8 cellular contexts compared by ENCODE assay signal in the genomic region with DNA sequence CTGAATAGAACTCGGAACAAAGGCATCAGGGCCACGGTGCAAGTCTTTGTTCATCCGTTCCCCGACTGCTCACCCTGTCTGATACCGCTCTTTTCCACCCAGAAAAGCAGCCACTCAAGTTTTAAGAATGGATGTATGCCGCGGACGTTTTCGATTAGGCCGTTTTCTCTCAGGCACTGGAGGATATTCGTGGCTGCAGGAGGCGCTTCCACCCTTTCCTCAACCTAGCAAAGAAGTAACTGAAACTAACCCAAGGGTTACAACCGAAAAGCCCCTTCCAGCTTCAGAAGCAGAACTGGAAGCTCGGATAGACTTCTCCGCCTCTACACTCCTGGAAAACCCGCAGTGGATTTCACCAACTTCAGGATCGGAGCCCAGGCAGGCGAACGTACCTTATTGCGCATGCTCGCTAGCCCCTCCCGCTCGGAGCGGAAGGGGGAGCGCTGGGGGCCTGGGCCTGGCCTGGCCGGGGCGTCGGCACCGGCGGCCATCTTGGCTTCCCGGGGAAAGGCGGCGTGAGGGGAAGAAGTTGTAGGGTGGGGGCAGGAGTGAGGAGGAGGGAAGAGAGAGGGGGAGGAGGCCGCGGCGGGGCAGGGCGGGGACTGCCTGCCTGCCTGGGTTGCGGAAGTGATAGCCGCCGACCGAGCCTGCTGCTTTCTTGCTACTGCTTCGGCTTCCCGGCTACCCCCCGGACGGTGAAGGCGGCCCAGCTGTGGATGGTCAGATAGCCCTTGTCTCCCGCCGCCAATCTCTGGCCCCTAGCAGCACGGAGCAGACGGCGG. TPM values are rescaled to one million over a fixed set of nuclear protein-coding genes. Genes with fewer than 3 reads are reported as not detected.
A peak's percentile ranks its signal among the peaks of the same experiment; 100 is the strongest.
DNase-seq lines count a peak whose midpoint lies in the region; ATAC-seq and TF ChIP-seq lines count a peak whose summit lies in the region.

A gene (plus strand): TSS at position 619 of the 782 bp plus-strand sequence. CDS start 191 bp downstream, outside the sequence.

- peaks cover 67% of the 10 kb centered on the region for H3K4me1 Mint-ChIP-seq in activated T-helper 2 cell treated with anti-CD3 and anti-CD28 coated beads, Interferon-gamma antibody, Interleukin-2, Interleukin-4, amounts not matched to agents 10 μg/mL and 5 μg/mL and 100 μg/mL, durations not matched to agents 14 hours and 24 hours and 36 hours (ENCODE audit: low read depth)
- peaks cover 59 to 84% (median 81%) of the 10 kb centered on the region in 7 donors for H3K4me1 Mint-ChIP-seq in naive thymus-derived CD4-positive, alpha-beta T cell
- peaks cover 43 to 65% of the 10 kb centered on the region in 2 donors for H3K4me1 Mint-ChIP-seq in stimulated activated naive B cell treated with anti-CD40 and anti-IgM and Interleukin-4, amounts not matched to agents 10 μg/mL and 1 μg/mL and 100 μg/mL, for 72 hours

- peak within 1 kb of the TSS; percentile 98 for H3K4me3 Mint-ChIP-seq in activated T-helper 2 cell treated with anti-CD3 and anti-CD28 coated beads, Interferon-gamma antibody, Interleukin-2, Interleukin-4, amounts not matched to agents 10 μg/mL and 5 μg/mL and 100 μg/mL, durations not matched to agents 14 hours and 24 hours and 36 hours (ENCODE audit: low read depth)
- H3K4me3 Mint-ChIP-seq in naive thymus-derived CD4-positive, alpha-beta T cell: peak within 1 kb of the TSS; percentile 88 to 100 (median 98)
- peak within 1 kb of the TSS; percentile 97 to 98 for H3K4me3 Mint-ChIP-seq in stimulated activated naive B cell treated with anti-CD40 and anti-IgM and Interleukin-4, amounts not matched to agents 10 μg/mL and 1 μg/mL and 100 μg/mL, for 72 hours

- no peaks in the 10 kb centered on the region for H3K9me3 ChIP-seq in RWPE2 (ENCODE audit: severe bottlenecking)
- H3K9me3 ChIP-seq in fibroblast of lung (ENCODE audit: control insufficient read depth, insufficient read depth, low read depth, low read length): no peaks in the 10 kb centered on the region
- H3K9me3 ChIP-seq in naive thymus-derived CD4-positive, alpha-beta T cell (ENCODE audit: control insufficient read depth in 2 of 3, low read length in 3 of 3): no peaks in the 10 kb centered on the region

- peak within 1 kb of the TSS; percentile 91 for H3K27ac ChIP-seq in RWPE2 (ENCODE audit: poor library complexity, severe bottlenecking)
- peak within 1 kb of the TSS; percentile 87 for H3K27ac ChIP-seq in fibroblast of lung (ENCODE audit: insufficient read depth, low read length)
- H3K27ac ChIP-seq in naive thymus-derived CD4-positive, alpha-beta T cell (ENCODE audit: low read depth, low read length): peak within 1 kb of the TSS; percentile 98

- peaks cover 42% of the 10 kb centered on the region for H3K4me1 ChIP-seq in RWPE2 (ENCODE audit: insufficient read depth, poor library complexity, severe bottlenecking)
- peaks cover 14% of the 10 kb centered on the region for H3K4me1 ChIP-seq in fibroblast of lung (ENCODE audit: control insufficient read depth, extremely low read depth, insufficient read depth, low read length)
- peaks cover 45 to 68% of the 10 kb centered on the region in 2 donors for H3K4me1 ChIP-seq in naive thymus-derived CD4-positive, alpha-beta T cell (ENCODE audit: control insufficient read depth in 2 of 2, insufficient read depth in 2 of 2, low read length in 2 of 2)

- POLR2A ChIA-PET in naive thymus-derived CD4-positive, alpha-beta T cell (lab: Charles Lee): interaction anchor here (0.7 to 2.0 kb wide), 6 partner anchors 9 to 133 kb away, joined by 3 to 7 read pairs (median 4); a partner anchor contains a TSS

- no peaks in the 10 kb centered on the region for H3K27me3 Mint-ChIP-seq in activated T-helper 2 cell treated with anti-CD3 and anti-CD28 coated beads, Interferon-gamma antibody, Interleukin-2, Interleukin-4, amounts not matched to agents 10 μg/mL and 5 μg/mL and 100 μg/mL, durations not matched to agents 14 hours and 24 hours and 36 hours (ENCODE audit: low read depth)
- no peaks in the 10 kb centered on the region for H3K27me3 Mint-ChIP-seq in naive thymus-derived CD4-positive, alpha-beta T cell
- H3K27me3 Mint-ChIP-seq in stimulated activated naive B cell treated with anti-CD40 and anti-IgM and Interleukin-4, amounts not matched to agents 10 μg/mL and 1 μg/mL and 100 μg/mL, for 72 hours: no peaks in the 10 kb centered on the region

- H3K79me2 ChIP-seq in fibroblast of lung (ENCODE audit: control insufficient read depth, insufficient read depth, low read length): peaks cover 51% of the 10 kb centered on the region

- peak; percentile 99 for DNase-seq in EL
- DNase-seq in H4 (ENCODE audit: low spot score): peak; percentile 96
- DNase-seq in LoVo (ENCODE audit: low spot score): peak; percentile 97
- peak; percentile 95 for DNase-seq in RWPE2 (ENCODE audit: low spot score)
- DNase-seq in activated T-helper 2 cell treated with anti-CD3 and anti-CD28 coated beads, Interferon-gamma antibody, Interleukin-2, Interleukin-4, amounts not matched to agents 10 μg/mL and 5 μg/mL and 100 μg/mL, durations not matched to agents 14 hours and 24 hours and 36 hours (ENCODE audit: low spot score): peak; percentile 98
- DNase-seq in fibroblast of lung (ENCODE audit: low read depth in 2 of 2): peak; percentile 98 to 99
- DNase-seq in naive thymus-derived CD4-positive, alpha-beta T cell: peak; percentile 93 to 99 (median 98)
- DNase-seq in stimulated activated naive B cell treated with anti-CD40 and anti-IgM and Interleukin-4, amounts not matched to agents 10 μg/mL and 1 μg/mL and 100 μg/mL, for 72 hours: peak; percentile 100

- H3K4me3 ChIP-seq in RWPE2 (ENCODE audit: severe bottlenecking): peak within 1 kb of the TSS; percentile 90
- peak within 1 kb of the TSS; percentile 62 to 98 (median 86) for H3K4me3 ChIP-seq in fibroblast of lung (replicated peaks in 1 of 4; ENCODE audit: control extremely low read depth in 1 of 4, insufficient read depth in 1 of 4, low read depth in 3 of 4, low read length in 4 of 4)
- peak within 1 kb of the TSS; percentile 89 for H3K4me3 ChIP-seq in naive thymus-derived CD4-positive, alpha-beta T cell (ENCODE audit: low read length)

- intact Hi-C loops in activated T-helper 2 cell treated with anti-CD3 and anti-CD28 coated beads, Interferon-gamma antibody, Interleukin-2, Interleukin-4, amounts not matched to agents 10 μg/mL and 5 μg/mL and 100 μg/mL, durations not matched to agents 14 hours and 24 hours and 36 hours (cut with micrococcal nuclease): loop anchor here (1.0 to 10.0 kb wide), 6 partner anchors 13 to 285 kb away; a partner anchor contains a TSS
- intact Hi-C loops in naive thymus-derived CD4-positive, alpha-beta T cell (cut with micrococcal nuclease): loop anchor here (1.0 to 10.0 kb wide), 16 partner anchors 13 to 1835 kb away; a partner anchor contains a TSS

- no peak for TF ChIP-seq CTCF in RWPE2 (IDR thresholded peaks at IDR 0.05; ENCODE audit: poor library complexity, severe bottlenecking)
- peak in 1 of 2 donors; percentile 8 for TF ChIP-seq CTCF in fibroblast of lung (conservative IDR thresholded peaks at IDR 0.05 in 1 of 2, IDR thresholded peaks at IDR 0.05 in 1 of 2; ENCODE audit: low read depth in 1 of 2, low read length in 2 of 2)

- H3K9ac ChIP-seq in fibroblast of lung (ENCODE audit: insufficient read depth, low read length): peak within 1 kb of the TSS; percentile 91

- H3K4me2 ChIP-seq in fibroblast of lung (ENCODE audit: extremely low read depth, insufficient read depth, low read length): peak within 1 kb of the TSS; percentile 81

- peaks cover 54% of the 10 kb centered on the region for H3K36me3 Mint-ChIP-seq in activated T-helper 2 cell treated with anti-CD3 and anti-CD28 coated beads, Interferon-gamma antibody, Interleukin-2, Interleukin-4, amounts not matched to agents 10 μg/mL and 5 μg/mL and 100 μg/mL, durations not matched to agents 14 hours and 24 hours and 36 hours (ENCODE audit: low read depth)
- H3K36me3 Mint-ChIP-seq in naive thymus-derived CD4-positive, alpha-beta T cell: peaks cover 0 to 57% (median 16%) of the 10 kb centered on the region in 5 donors
- peaks cover 33 to 65% of the 10 kb centered on the region in 2 donors for H3K36me3 Mint-ChIP-seq in stimulated activated naive B cell treated with anti-CD40 and anti-IgM and Interleukin-4, amounts not matched to agents 10 μg/mL and 1 μg/mL and 100 μg/mL, for 72 hours

- H4K20me1 ChIP-seq in fibroblast of lung (ENCODE audit: control insufficient read depth, extremely low read depth, insufficient read depth, low read length): no peaks in the 10 kb centered on the region

- H3K27me3 ChIP-seq in RWPE2 (ENCODE audit: insufficient read depth, poor library complexity, severe bottlenecking) (no peaks in the 10 kb centered on the region), fibroblast of lung (ENCODE audit: control insufficient read depth, insufficient read depth, low read length) (no peaks in the 10 kb centered on the region)
- no peaks in the 10 kb centered on the region for H3K27me3 ChIP-seq in naive thymus-derived CD4-positive, alpha-beta T cell (ENCODE audit: control insufficient read depth in 2 of 2, insufficient read depth in 2 of 2, low read length in 2 of 2)

- peak within 1 kb of the TSS; percentile 2 for H2AFZ ChIP-seq in fibroblast of lung (ENCODE audit: low read length)

- H3K36me3 ChIP-seq in RWPE2 (ENCODE audit: low read depth) (peaks cover 11% of the 10 kb centered on the region), fibroblast of lung (ENCODE audit: control insufficient read depth, insufficient read depth, low read length) (no peaks in the 10 kb centered on the region)
- peaks cover 0 to 13% (median 0%) of the 10 kb centered on the region in 3 experiments for H3K36me3 ChIP-seq in naive thymus-derived CD4-positive, alpha-beta T cell (ENCODE audit: control insufficient read depth in 2 of 3, insufficient read depth in 3 of 3, low read length in 3 of 3)

- H3K27ac Mint-ChIP-seq in activated T-helper 2 cell treated with anti-CD3 and anti-CD28 coated beads, Interferon-gamma antibody, Interleukin-2, Interleukin-4, amounts not matched to agents 10 μg/mL and 5 μg/mL and 100 μg/mL, durations not matched to agents 14 hours and 24 hours and 36 hours: peak within 1 kb of the TSS; percentile 99
- peak within 1 kb of the TSS; percentile 90 to 99 (median 98) for H3K27ac Mint-ChIP-seq in naive thymus-derived CD4-positive, alpha-beta T cell
- peak within 1 kb of the TSS; percentile 99 for H3K27ac Mint-ChIP-seq in stimulated activated naive B cell treated with anti-CD40 and anti-IgM and Interleukin-4, amounts not matched to agents 10 μg/mL and 1 μg/mL and 100 μg/mL, for 72 hours

- no peaks in the 10 kb centered on the region for H3K9me3 Mint-ChIP-seq in activated T-helper 2 cell treated with anti-CD3 and anti-CD28 coated beads, Interferon-gamma antibody, Interleukin-2, Interleukin-4, amounts not matched to agents 10 μg/mL and 5 μg/mL and 100 μg/mL, durations not matched to agents 14 hours and 24 hours and 36 hours
- H3K9me3 Mint-ChIP-seq in naive thymus-derived CD4-positive, alpha-beta T cell: peaks cover 0 to 3% (median 0%) of the 10 kb centered on the region in 11 donors
- H3K9me3 Mint-ChIP-seq in stimulated activated naive B cell treated with anti-CD40 and anti-IgM and Interleukin-4, amounts not matched to agents 10 μg/mL and 1 μg/mL and 100 μg/mL, for 72 hours: no peaks in the 10 kb centered on the region

- CTCF ChIA-PET in naive thymus-derived CD4-positive, alpha-beta T cell (lab: Charles Lee): interaction anchor here (1.6 to 1.8 kb wide), 2 partner anchors 11 to 13 kb away, joined by 4 to 7 read pairs; no protein-coding TSS in a partner anchor

- ATAC-seq in RWPE2 (ENCODE audit: low read depth): peak; percentile 78
- peak; percentile 94 for ATAC-seq in naive thymus-derived CD4-positive, alpha-beta T cell
- ATAC-seq in stimulated activated naive B cell treated with anti-CD40 and anti-IgM and Interleukin-4, amounts not matched to agents 10 μg/mL and 1 μg/mL and 100 μg/mL, for 72 hours (replicated peaks): peak; percentile 71 to 80

RNA-seq across cellular contexts. Expression of the gene that starts here (rescaled TPM):
- total RNA-seq in H4 (2014; rRNA removed; shearing (Covaris generic)): 307 and 351 TPM in 2 replicates
- 521 and 530 TPM in 2 replicates for total RNA-seq in activated T-helper 2 cell treated with anti-CD3 and anti-CD28 coated beads, Interferon-gamma antibody, Interleukin-2, Interleukin-4, amounts not matched to agents 10 μg/mL and 5 μg/mL and 100 μg/mL, durations not matched to agents 14 hours and 24 hours and 36 hours
- total RNA-seq in fibroblast of lung: 120 and 177 TPM in 2 replicates
- 450 and 479 TPM in 2 replicates for polyA plus RNA-seq in fibroblast of lung
- polyA plus RNA-seq in fibroblast of lung (2012): 337 and 355 TPM in 2 replicates
- polyA minus RNA-seq in fibroblast of lung (ENCODE audit: low replicate concordance): 112 and 139 TPM in 2 replicates
- total RNA-seq in naive thymus-derived CD4-positive, alpha-beta T cell: 100 to 1,000 TPM; 172 to 612 (median 213) TPM
- polyA plus RNA-seq in naive thymus-derived CD4-positive, alpha-beta T cell: 100 to 1,000 TPM; 438 to 486 TPM

Comparison
In these comparisons a context has a peak if more than half of its experiments do, and no peak if none do; other contexts are left out.
1. Peak in every context shown above with its lines: DNase-seq, ATAC-seq, H3K4me3 ChIP-seq and H3K27ac ChIP-seq.